19 cellular contexts compared by ENCODE assay signal in the genomic region with DNA sequence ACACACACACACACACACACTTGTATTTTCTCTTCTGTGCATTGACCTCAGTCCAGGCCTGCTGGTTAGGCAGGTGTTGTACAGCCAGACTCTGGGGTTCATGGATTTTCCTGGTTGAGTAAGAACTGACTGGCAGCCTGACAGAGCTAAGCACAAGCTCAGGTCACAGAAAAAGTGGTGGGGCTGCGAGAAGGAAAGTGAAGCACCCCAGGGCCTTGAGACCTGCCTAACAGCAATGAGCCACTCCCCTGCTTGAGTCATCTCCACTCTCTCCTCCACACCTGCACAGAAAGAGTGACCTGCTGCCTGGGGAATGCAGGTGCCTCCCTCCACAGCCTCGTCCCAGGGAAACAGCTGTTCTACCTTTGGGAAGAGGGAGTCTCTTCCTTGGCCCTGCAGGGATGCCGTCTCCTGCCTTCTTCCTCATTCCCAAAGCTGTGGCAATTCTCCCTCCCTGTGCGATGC.
DNase-seq lines count a peak whose midpoint lies in the region; ATAC-seq and TF ChIP-seq lines count a peak whose summit lies in the region.
"Had no signal": no experiment of that assay in that cellular context is flagged by ENCODE, and none has a peak within 500 bp of the region (broad histone marks: within the 10 kb centered on the region; RNA-seq: fewer than 3 reads in every experiment).

No MANE protein-coding gene starts in this region.

- intact Hi-C loops in colonic mucosa (cut with DNase I) = no loop called here
- intact Hi-C loops in activated CD4-positive, alpha-beta T cell treated with anti-CD3 and anti-CD28 coated beads, Interleukin-2, amount 10 ng/mL, durations not matched to agents 24 days and 14 days (cut with micrococcal nuclease) = no loop called here

- H3K4me2 ChIP-seq in smooth muscle cell = no peak overlapping the region

- peak; percentile 85 for ATAC-seq in left lobe of liver
- no peak for ATAC-seq in GM21526 (IDR thresholded peaks at IDR 0.05; ENCODE audit: low FRiP score, unreplicated experiment)
- ATAC-seq: activated CD4-positive, alpha-beta T cell treated with anti-CD3 and anti-CD28 coated beads for 36 hours; GM12878; naive thymus-derived CD8-positive, alpha-beta T cell; psoas muscle had no signal

- H4K20me1 ChIP-seq in smooth muscle cell (ENCODE audit: low read depth) = no peaks in the 10 kb centered on the region

- no peak overlapping the region for H3K27ac ChIP-seq in colonic mucosa
- H3K27ac ChIP-seq in smooth muscle cell (ENCODE audit: low read depth) = peak overlapping the region; percentile 70
- H3K27ac ChIP-seq: adrenal gland, HL-60, psoas muscle had no signal

- no peak overlapping the region for H3K27ac Mint-ChIP-seq in activated CD4-positive, alpha-beta T cell treated with anti-CD3 and anti-CD28 coated beads, Interleukin-2, amount 10 ng/mL, durations not matched to agents 24 days and 14 days
- H3K27ac Mint-ChIP-seq: activated CD4-positive, alpha-beta T cell treated with anti-CD3 and anti-CD28 coated beads for 36 hours had no signal

- H3K36me3 Mint-ChIP-seq in activated CD4-positive, alpha-beta T cell treated with anti-CD3 and anti-CD28 coated beads, Interleukin-2, amount 10 ng/mL, durations not matched to agents 24 days and 14 days (ENCODE audit: low read depth) = no peaks in the 10 kb centered on the region
- H3K36me3 Mint-ChIP-seq: naive thymus-derived CD8-positive, alpha-beta T cell had no signal

- H3K9me3 ChIP-seq in colonic mucosa (no peaks in the 10 kb centered on the region), smooth muscle cell (replicated peaks; ENCODE audit: low read depth) (no peaks in the 10 kb centered on the region)
- H3K9me3 ChIP-seq: adrenal gland, psoas muscle had no signal

- H3K36me3 ChIP-seq in colonic mucosa = no peaks in the 10 kb centered on the region
- no peaks in the 10 kb centered on the region for H3K36me3 ChIP-seq in smooth muscle cell (ENCODE audit: low read depth)
- H3K36me3 ChIP-seq: adrenal gland had no signal

- H3K4me3 ChIP-seq in colonic mucosa (no peak overlapping the region), smooth muscle cell (no peak overlapping the region)
- H3K4me3 ChIP-seq: adrenal gland, GM12878, psoas muscle had no signal

- no peaks in the 10 kb centered on the region for H3F3A ChIP-seq in smooth muscle cell (ENCODE audit: low read depth)

- TF ChIP-seq CTCF in colonic mucosa (IDR thresholded peaks at IDR 0.05) (no peak), smooth muscle cell (IDR thresholded peaks at IDR 0.05; ENCODE audit: borderline replicate concordance, insufficient read depth, poor library complexity, severe bottlenecking) (no peak)

- H3K9ac ChIP-seq in colonic mucosa (ENCODE audit: low read depth in 2 of 2, low read length in 2 of 2) = no peak overlapping the region
- H3K9ac ChIP-seq in smooth muscle cell (ENCODE audit: low read depth) = no peak overlapping the region

- no peak overlapping the region for H3K4me3 Mint-ChIP-seq in activated CD4-positive, alpha-beta T cell treated with anti-CD3 and anti-CD28 coated beads, Interleukin-2, amount 10 ng/mL, durations not matched to agents 24 days and 14 days
- H3K4me3 Mint-ChIP-seq: activated CD4-positive, alpha-beta T cell treated with anti-CD3 and anti-CD28 coated beads for 36 hours; naive thymus-derived CD8-positive, alpha-beta T cell had no signal

- no peaks in the 10 kb centered on the region for H3K79me2 ChIP-seq in smooth muscle cell (ENCODE audit: low read depth)

- H3K27me3 Mint-ChIP-seq in activated CD4-positive, alpha-beta T cell treated with anti-CD3 and anti-CD28 coated beads, Interleukin-2, amount 10 ng/mL, durations not matched to agents 24 days and 14 days = peaks cover 17% of the 10 kb centered on the region

- peaks cover 10% of the 10 kb centered on the region for H3K4me1 Mint-ChIP-seq in activated CD4-positive, alpha-beta T cell treated with anti-CD3 and anti-CD28 coated beads, Interleukin-2, amount 10 ng/mL, durations not matched to agents 24 days and 14 days

- no peak overlapping the region for H2AFZ ChIP-seq in smooth muscle cell (ENCODE audit: low read depth)

- 64% methylated on average over 4 of the region's 4 CpGs for WGBS in smooth muscle cell (ENCODE audit: low lambda C conversion rate)

- TF ChIP-seq RAD21 in Ishikawa (IDR thresholded peaks at IDR 0.05; ENCODE audit: low read depth) = no peak

- peak; percentile 66; the same call in 1 of the 2 replicates for TF ChIP-seq EP300 in Ishikawa (IDR thresholded peaks at IDR 0.05; ENCODE audit: borderline replicate concordance)

- H3K9me3 Mint-ChIP-seq in activated CD4-positive, alpha-beta T cell treated with anti-CD3 and anti-CD28 coated beads, Interleukin-2, amount 10 ng/mL, durations not matched to agents 24 days and 14 days = no peaks in the 10 kb centered on the region
- H3K9me3 Mint-ChIP-seq: naive thymus-derived CD8-positive, alpha-beta T cell had no signal

- H3K4me1 ChIP-seq in colonic mucosa = no peaks in the 10 kb centered on the region
- H3K4me1 ChIP-seq in smooth muscle cell (ENCODE audit: low read depth) = no peaks in the 10 kb centered on the region
- H3K4me1 ChIP-seq: psoas muscle had no signal

- peak; percentile 52 for DNase-seq in colonic mucosa
- DNase-seq in left lobe of liver (ENCODE audit: low spot score) = peak; percentile 61
- DNase-seq in smooth muscle cell (lab: John Stamatoyannopoulos, UW; ENCODE audit: unreplicated experiment) = no peak
- no peak for DNase-seq in activated CD4-positive, alpha-beta T cell treated with anti-CD3 and anti-CD28 coated beads, Interleukin-2, amount 10 ng/mL, durations not matched to agents 24 days and 14 days
- DNase-seq in AML-193 (lab: John Stamatoyannopoulos, UW) = no peak
- no peak for DNase-seq in activated T-cell treated with anti-CD3 and anti-CD28 coated beads for 4 hours
- DNase-seq: activated CD4-positive, alpha-beta T cell treated with anti-CD3 and anti-CD28 coated beads for 36 hours; activated gamma-delta T cell; caudate nucleus; GF-D8; naive thymus-derived CD8-positive, alpha-beta T cell; NCI-H187 treated with DMSO at 0.1 percent for 48 hours; psoas muscle; Right ventricle myocardium superior had no signal

- H3K27me3 ChIP-seq in colonic mucosa (no peaks in the 10 kb centered on the region), smooth muscle cell (ENCODE audit: low read depth) (no peaks in the 10 kb centered on the region)
- H3K27me3 ChIP-seq: adrenal gland had no signal

TF ChIP-seq in Ishikawa, 13 proteins besides CTCF, POLR2A, EP300 and RAD21:
- TF ChIP-seq, protein P1, sequence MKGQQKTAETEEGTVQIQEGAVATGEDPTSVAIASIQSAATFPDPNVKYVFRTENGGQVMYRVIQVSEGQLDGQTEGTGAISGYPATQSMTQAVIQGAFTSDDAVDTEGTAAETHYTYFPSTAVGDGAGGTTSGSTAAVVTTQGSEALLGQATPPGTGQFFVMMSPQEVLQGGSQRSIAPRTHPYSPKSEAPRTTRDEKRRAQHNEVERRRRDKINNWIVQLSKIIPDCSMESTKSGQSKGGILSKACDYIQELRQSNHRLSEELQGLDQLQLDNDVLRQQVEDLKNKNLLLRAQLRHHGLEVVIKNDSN (IDR thresholded peaks at IDR 0.05) = no peak
- TF ChIP-seq TEAD4 (IDR thresholded peaks at IDR 0.05) (peak; percentile 86), FOXM1 (IDR thresholded peaks at IDR 0.05; ENCODE audit: borderline replicate concordance, low read depth) (no peak; the same call in 1 of the 2 replicates), TAF1 (IDR thresholded peaks at IDR 0.05; ENCODE audit: low read depth) (no peak), TCF12 (IDR thresholded peaks at IDR 0.05; ENCODE audit: low read depth) (peak; percentile 78), CREB1 (IDR thresholded peaks at IDR 0.05; ENCODE audit: low read depth) (no peak), CEBPB (IDR thresholded peaks at IDR 0.05) (no peak), EGR1 (IDR thresholded peaks at IDR 0.05) (no peak), ZBTB7A (IDR thresholded peaks at IDR 0.05; ENCODE audit: low read depth) (no peak), NFIC (IDR thresholded peaks at IDR 0.05) (no peak), YY1 (IDR thresholded peaks at IDR 0.05; ENCODE audit: low read depth) (0 out of 2 replicates have a peak, but pooled peaks have one; percentile 15)
- TF ChIP-seq, protein P2, sequence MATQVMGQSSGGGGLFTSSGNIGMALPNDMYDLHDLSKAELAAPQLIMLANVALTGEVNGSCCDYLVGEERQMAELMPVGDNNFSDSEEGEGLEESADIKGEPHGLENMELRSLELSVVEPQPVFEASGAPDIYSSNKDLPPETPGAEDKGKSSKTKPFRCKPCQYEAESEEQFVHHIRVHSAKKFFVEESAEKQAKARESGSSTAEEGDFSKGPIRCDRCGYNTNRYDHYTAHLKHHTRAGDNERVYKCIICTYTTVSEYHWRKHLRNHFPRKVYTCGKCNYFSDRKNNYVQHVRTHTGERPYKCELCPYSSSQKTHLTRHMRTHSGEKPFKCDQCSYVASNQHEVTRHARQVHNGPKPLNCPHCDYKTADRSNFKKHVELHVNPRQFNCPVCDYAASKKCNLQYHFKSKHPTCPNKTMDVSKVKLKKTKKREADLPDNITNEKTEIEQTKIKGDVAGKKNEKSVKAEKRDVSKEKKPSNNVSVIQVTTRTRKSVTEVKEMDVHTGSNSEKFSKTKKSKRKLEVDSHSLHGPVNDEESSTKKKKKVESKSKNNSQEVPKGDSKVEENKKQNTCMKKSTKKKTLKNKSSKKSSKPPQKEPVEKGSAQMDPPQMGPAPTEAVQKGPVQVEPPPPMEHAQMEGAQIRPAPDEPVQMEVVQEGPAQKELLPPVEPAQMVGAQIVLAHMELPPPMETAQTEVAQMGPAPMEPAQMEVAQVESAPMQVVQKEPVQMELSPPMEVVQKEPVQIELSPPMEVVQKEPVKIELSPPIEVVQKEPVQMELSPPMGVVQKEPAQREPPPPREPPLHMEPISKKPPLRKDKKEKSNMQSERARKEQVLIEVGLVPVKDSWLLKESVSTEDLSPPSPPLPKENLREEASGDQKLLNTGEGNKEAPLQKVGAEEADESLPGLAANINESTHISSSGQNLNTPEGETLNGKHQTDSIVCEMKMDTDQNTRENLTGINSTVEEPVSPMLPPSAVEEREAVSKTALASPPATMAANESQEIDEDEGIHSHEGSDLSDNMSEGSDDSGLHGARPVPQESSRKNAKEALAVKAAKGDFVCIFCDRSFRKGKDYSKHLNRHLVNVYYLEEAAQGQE (IDR thresholded peaks at IDR 0.05; ENCODE audit: low read depth) = no peak
- TF ChIP-seq, protein P3, sequence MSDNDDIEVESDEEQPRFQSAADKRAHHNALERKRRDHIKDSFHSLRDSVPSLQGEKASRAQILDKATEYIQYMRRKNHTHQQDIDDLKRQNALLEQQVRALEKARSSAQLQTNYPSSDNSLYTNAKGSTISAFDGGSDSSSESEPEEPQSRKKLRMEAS (IDR thresholded peaks at IDR 0.05) = peak; percentile 36; the same call in 1 of the 2 replicates

Comparison
In these comparisons a context has a peak if more than half of its experiments do, and no peak if none do; other contexts are left out.
1. DNase-seq: peak in colonic mucosa (single experiment) and left lobe of liver (single experiment); none in smooth muscle cell (single experiment), activated CD4-positive, alpha-beta T cell treated with anti-CD3 and anti-CD28 coated beads, Interleukin-2, amount 10 ng/mL, durations not matched to agents 24 days and 14 days (single experiment), AML-193 (0 of 2) and activated T-cell treated with anti-CD3 and anti-CD28 coated beads for 4 hours (single experiment).